Comparison of ENCODE assay signal across 20 cellular contexts in the genomic region with DNA sequence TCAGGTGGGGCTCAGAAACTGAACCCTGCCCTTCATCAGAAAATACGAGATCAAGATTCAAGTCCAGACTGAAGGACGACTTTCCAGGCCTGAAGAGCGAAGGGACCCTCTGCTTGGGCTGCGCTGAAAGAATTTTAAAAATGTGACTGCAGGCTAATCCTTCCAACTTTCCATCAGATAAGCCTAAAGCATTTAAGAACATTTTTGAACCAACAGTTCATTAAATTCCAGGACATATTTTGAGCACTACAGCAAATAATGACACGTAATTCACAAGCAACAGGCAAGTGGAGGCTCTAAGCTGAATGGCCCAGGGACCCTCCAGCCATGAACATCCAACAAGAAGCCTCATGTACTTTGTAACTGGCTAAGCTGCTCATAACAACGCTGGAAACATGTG.
"Had no signal": no experiment of that assay in that cellular context is flagged by ENCODE, and none has a peak within 500 bp of the region (broad histone marks: within the 10 kb centered on the region; RNA-seq: fewer than 3 reads in every experiment).

No MANE protein-coding gene starts in this region.

- H3K4me3 ChIP-seq: coronary artery, ovary, right lobe of liver, smooth muscle cell had no signal

- H3K27ac ChIP-seq: brain microvascular endothelial cell, ovary, right lobe of liver, WERI-Rb-1 had no signal

- H3K4me1 Mint-ChIP-seq: central memory CD8-positive, alpha-beta T cell; stimulated activated naive CD8-positive, alpha-beta T cell treated with anti-CD3 and anti-CD28 coated beads, Interleukin-15, amount 100 ng/mL, for 72 hours had no signal

- H3K36me3 Mint-ChIP-seq: naive thymus-derived CD8-positive, alpha-beta T cell had no signal

- H3K9me3 ChIP-seq: ovary, right lobe of liver had no signal

- H3K27ac Mint-ChIP-seq: stimulated activated naive CD8-positive, alpha-beta T cell treated with anti-CD3 and anti-CD28 coated beads, Interleukin-15, amount 100 ng/mL, for 72 hours had no signal

- H3K9me3 Mint-ChIP-seq: central memory CD8-positive, alpha-beta T cell; naive thymus-derived CD8-positive, alpha-beta T cell; stimulated activated naive CD8-positive, alpha-beta T cell treated with anti-CD3 and anti-CD28 coated beads, Interleukin-15, amount 100 ng/mL, for 72 hours had no signal

- H3K27me3 ChIP-seq: brain microvascular endothelial cell, ovary, right lobe of liver had no signal

- ATAC-seq: left lobe of liver; naive thymus-derived CD8-positive, alpha-beta T cell; right lobe of liver; stimulated activated naive CD8-positive, alpha-beta T cell treated with anti-CD3 and anti-CD28 coated beads, Interleukin-15, amount 100 ng/mL, for 72 hours had no signal

- H3K4me3 Mint-ChIP-seq: central memory CD8-positive, alpha-beta T cell; naive thymus-derived CD8-positive, alpha-beta T cell; stimulated activated naive CD8-positive, alpha-beta T cell treated with anti-CD3 and anti-CD28 coated beads, Interleukin-15, amount 100 ng/mL, for 72 hours had no signal

- DNase-seq: activated CD4-positive, alpha-beta T cell treated with anti-CD3 and anti-CD28 coated beads for 1 hour; activated CD8-positive, alpha-beta memory T cell treated with anti-CD3 and anti-CD28 coated beads for 24 hours; activated CD8-positive, alpha-beta memory T cell treated with anti-CD3 and anti-CD28 coated beads, Interleukin-2, amount 50 U/mL, for 48 hours; activated naive CD4-positive, alpha-beta T cell treated with anti-CD3 and anti-CD28 coated beads, Interleukin-2, amount 50 U/mL, for 16 hours; activated T-cell treated with anti-CD3 and anti-CD28 coated beads, Interleukin-2, amount 50 U/mL, for 48 hours; brain microvascular endothelial cell; erythroblast; mammary epithelial cell; naive thymus-derived CD8-positive, alpha-beta T cell; right lobe of liver; stimulated activated CD4-positive, alpha-beta T cell treated with anti-CD3 and anti-CD28 coated beads, Interleukin-4, amount 100 ng/mL, for 1 hour; stimulated activated naive CD8-positive, alpha-beta T cell treated with anti-CD3 and anti-CD28 coated beads, Interleukin-15, amount 100 ng/mL, for 72 hours; SW 1271; T-helper 2 cell; WERI-Rb-1 had no signal

- H3K4me1 ChIP-seq: right lobe of liver had no signal

- H3K36me3 ChIP-seq: brain microvascular endothelial cell, ovary, right lobe of liver, WERI-Rb-1 had no signal

- H3K4me2 ChIP-seq: smooth muscle cell had no signal
